Comparison of ENCODE assay signal across 18 cellular contexts in the genomic region with DNA sequence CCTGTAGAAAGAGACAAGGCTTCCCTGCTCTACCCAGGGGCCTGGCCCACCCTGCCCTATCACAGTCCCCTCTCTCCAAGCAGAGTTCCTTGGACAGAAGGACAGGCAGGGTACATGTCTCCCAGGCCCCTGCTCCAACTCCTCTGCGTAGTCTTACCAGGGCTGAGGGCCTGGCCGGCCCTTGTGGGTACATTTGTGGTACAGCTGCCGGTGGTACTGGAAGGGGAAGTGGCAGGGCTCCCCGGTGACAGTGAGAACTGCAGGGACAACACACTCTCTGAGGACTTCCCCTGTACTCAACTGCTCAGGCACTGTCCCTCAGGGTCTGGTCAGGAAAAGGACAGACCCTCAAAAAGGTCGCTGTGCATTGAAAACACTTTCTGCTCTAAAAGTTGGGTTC. TPM values are rescaled to one million over a fixed set of nuclear protein-coding genes. Genes with fewer than 3 reads are reported as not detected.
DNase-seq lines count a peak whose midpoint lies in the region; ATAC-seq, FAIRE-seq and TF ChIP-seq lines count a peak whose summit lies in the region.
"Had no signal": no experiment of that assay in that cellular context is flagged by ENCODE, and none has a peak within 500 bp of the region (broad histone marks: within the 10 kb centered on the region; RNA-seq: fewer than 3 reads in every experiment).

No MANE protein-coding gene starts in this region.

- no peaks in the 10 kb centered on the region for H3K36me3 Mint-ChIP-seq in astrocyte (ENCODE audit: low read depth, unreplicated experiment)
- no peaks in the 10 kb centered on the region for H3K36me3 Mint-ChIP-seq in natural killer cell treated with Interleukin-12 subunit alpha and Interleukin-12 subunit beta and Interleukin-15 and Interleukin-18, amount 100 ng/mL, for 72 hours
- no peaks in the 10 kb centered on the region for H3K36me3 Mint-ChIP-seq in activated T-helper 1 cell treated with anti-CD3 and anti-CD28 coated beads, Interleukin-12 subunit alpha, Interleukin-12 subunit beta, Interleukin-2, Interleukin-4 antibody, amounts not matched to agents 30 ng/mL and 10 ng/mL and 1 ng/mL, durations not matched to agents 14 hours and 24 hours and 36 hours (ENCODE audit: low read depth)
- H3K36me3 Mint-ChIP-seq: CD4-positive, CD25-positive, alpha-beta regulatory T cell had no signal

- ATAC-seq in natural killer cell treated with Interleukin-12 subunit alpha and Interleukin-12 subunit beta and Interleukin-15 and Interleukin-18, amount 100 ng/mL, for 72 hours, result peak in 1 of 2 donors; percentile 26
- no peak for ATAC-seq in GM18505 (IDR thresholded peaks at IDR 0.05; ENCODE audit: unreplicated experiment)
- ATAC-seq in GM19324 (IDR thresholded peaks at IDR 0.05; ENCODE audit: low FRiP score, unreplicated experiment), result no peak
- ATAC-seq: Panc1, T-helper 17 cell had no signal

- FAIRE-seq in astrocyte (lab: Jason Lieb, UNC), result no peak
- FAIRE-seq: endometrium, frontal cortex, H1 had no signal

- peaks cover 24% of the 10 kb centered on the region for H3K27me3 ChIP-seq in astrocyte (ENCODE audit: insufficient read depth, low read length)

- peaks cover 19% of the 10 kb centered on the region for H3K4me1 ChIP-seq in astrocyte (ENCODE audit: insufficient read depth, low read length)

- no peaks in the 10 kb centered on the region for H4K20me1 ChIP-seq in astrocyte (ENCODE audit: insufficient read depth, low read length)

- H3K27ac ChIP-seq in astrocyte (ENCODE audit: low read depth, low read length), result no peak overlapping the region
- H3K27ac ChIP-seq: cardiac muscle cell had no signal

- H3K36me3 ChIP-seq in astrocyte (ENCODE audit: insufficient read depth, low read length), result no peaks in the 10 kb centered on the region
- H3K36me3 ChIP-seq: cardiac muscle cell had no signal

- H3K4me1 Mint-ChIP-seq in astrocyte (ENCODE audit: low read depth, unreplicated experiment), result no peaks in the 10 kb centered on the region
- H3K4me1 Mint-ChIP-seq in natural killer cell treated with Interleukin-12 subunit alpha and Interleukin-12 subunit beta and Interleukin-15 and Interleukin-18, amount 100 ng/mL, for 72 hours (ENCODE audit: low read depth in 2 of 2), result peaks cover 48 to 49% of the 10 kb centered on the region in 2 donors
- peaks cover 22% of the 10 kb centered on the region for H3K4me1 Mint-ChIP-seq in activated T-helper 1 cell treated with anti-CD3 and anti-CD28 coated beads, Interleukin-12 subunit alpha, Interleukin-12 subunit beta, Interleukin-2, Interleukin-4 antibody, amounts not matched to agents 30 ng/mL and 10 ng/mL and 1 ng/mL, durations not matched to agents 14 hours and 24 hours and 36 hours (ENCODE audit: low read depth)

- no peak overlapping the region for H3K4me3 ChIP-seq in GM12865 (ENCODE audit: low read depth, low read length)
- H3K4me3 ChIP-seq in astrocyte (ENCODE audit: insufficient read depth, low read depth, low read length), result no peak overlapping the region
- H3K4me3 ChIP-seq: cardiac muscle cell had no signal

- no peak overlapping the region for H2AFZ ChIP-seq in astrocyte (ENCODE audit: low read depth, low read length)

- peak; percentile 39 for DNase-seq in GM12865 (ENCODE audit: low read depth)
- peak; percentile 87 for DNase-seq in MV-4-11 (lab: John Stamatoyannopoulos, UW)
- no peak for DNase-seq in astrocyte (ENCODE audit: low read depth)
- no peak for DNase-seq in natural killer cell treated with Interleukin-12 subunit alpha and Interleukin-12 subunit beta and Interleukin-15 and Interleukin-18, amount 100 ng/mL, for 72 hours (ENCODE audit: low spot score)
- DNase-seq in occipital lobe (lab: John Stamatoyannopoulos, UW), result no peak
- no peak for DNase-seq in activated T-helper 1 cell treated with anti-CD3 and anti-CD28 coated beads, Interleukin-12 subunit alpha, Interleukin-12 subunit beta, Interleukin-2, Interleukin-4 antibody, amounts not matched to agents 30 ng/mL and 10 ng/mL and 1 ng/mL, durations not matched to agents 14 hours and 24 hours and 36 hours (ENCODE audit: low spot score)
- DNase-seq: activated naive CD4-positive, alpha-beta T cell; CD4-positive, CD25-positive, alpha-beta regulatory T cell; stimulated activated CD4-positive, alpha-beta T cell treated with anti-CD3 and anti-CD28 coated beads, Interleukin-4, amount 100 ng/mL, for 24 hours; stimulated activated naive CD4-positive, alpha-beta T cell treated with Interleukin-2 at 50 U/mL for 16 hours; T-helper 17 cell had no signal

- TF ChIP-seq CTCF in GM12865 (IDR thresholded peaks at IDR 0.05; ENCODE audit: insufficient read depth, low read depth, low read length, missing control alignments) (no peak), astrocyte (IDR thresholded peaks at IDR 0.05; ENCODE audit: insufficient read depth, low read depth, low read length) (no peak)

- H3K27me3 Mint-ChIP-seq in astrocyte (ENCODE audit: low read depth, unreplicated experiment), result peaks cover 66% of the 10 kb centered on the region
- peaks cover 10 to 13% of the 10 kb centered on the region in 2 donors for H3K27me3 Mint-ChIP-seq in natural killer cell treated with Interleukin-12 subunit alpha and Interleukin-12 subunit beta and Interleukin-15 and Interleukin-18, amount 100 ng/mL, for 72 hours
- peaks cover 34% of the 10 kb centered on the region for H3K27me3 Mint-ChIP-seq in activated T-helper 1 cell treated with anti-CD3 and anti-CD28 coated beads, Interleukin-12 subunit alpha, Interleukin-12 subunit beta, Interleukin-2, Interleukin-4 antibody, amounts not matched to agents 30 ng/mL and 10 ng/mL and 1 ng/mL, durations not matched to agents 14 hours and 24 hours and 36 hours (ENCODE audit: insufficient read depth)
- H3K27me3 Mint-ChIP-seq: T-helper 17 cell had no signal

- H3K4me2 ChIP-seq in astrocyte (ENCODE audit: low read length), result no peak overlapping the region

- H3K27ac Mint-ChIP-seq in astrocyte (ENCODE audit: unreplicated experiment), result peak overlapping the region; percentile 26
- peak overlapping the region in 1 of 2 donors; percentile 47 for H3K27ac Mint-ChIP-seq in natural killer cell treated with Interleukin-12 subunit alpha and Interleukin-12 subunit beta and Interleukin-15 and Interleukin-18, amount 100 ng/mL, for 72 hours
- H3K27ac Mint-ChIP-seq in activated T-helper 1 cell treated with anti-CD3 and anti-CD28 coated beads, Interleukin-12 subunit alpha, Interleukin-12 subunit beta, Interleukin-2, Interleukin-4 antibody, amounts not matched to agents 30 ng/mL and 10 ng/mL and 1 ng/mL, durations not matched to agents 14 hours and 24 hours and 36 hours, result no peak overlapping the region
- H3K27ac Mint-ChIP-seq: T-helper 17 cell had no signal

- no peak overlapping the region for H3K4me3 Mint-ChIP-seq in astrocyte (ENCODE audit: unreplicated experiment)
- H3K4me3 Mint-ChIP-seq in natural killer cell treated with Interleukin-12 subunit alpha and Interleukin-12 subunit beta and Interleukin-15 and Interleukin-18, amount 100 ng/mL, for 72 hours, result peak overlapping the region; percentile 48
- no peak overlapping the region for H3K4me3 Mint-ChIP-seq in activated T-helper 1 cell treated with anti-CD3 and anti-CD28 coated beads, Interleukin-12 subunit alpha, Interleukin-12 subunit beta, Interleukin-2, Interleukin-4 antibody, amounts not matched to agents 30 ng/mL and 10 ng/mL and 1 ng/mL, durations not matched to agents 14 hours and 24 hours and 36 hours
- H3K4me3 Mint-ChIP-seq: CD4-positive, CD25-positive, alpha-beta regulatory T cell had no signal

- no peaks in the 10 kb centered on the region for H3K79me2 ChIP-seq in astrocyte (ENCODE audit: insufficient read depth, low read length)

- H3K9me3 ChIP-seq in astrocyte (ENCODE audit: insufficient read depth, low read depth, low read length), result no peaks in the 10 kb centered on the region

- H3K9me3 Mint-ChIP-seq in astrocyte (ENCODE audit: unreplicated experiment), result no peaks in the 10 kb centered on the region
- no peaks in the 10 kb centered on the region for H3K9me3 Mint-ChIP-seq in natural killer cell treated with Interleukin-12 subunit alpha and Interleukin-12 subunit beta and Interleukin-15 and Interleukin-18, amount 100 ng/mL, for 72 hours
- H3K9me3 Mint-ChIP-seq in activated T-helper 1 cell treated with anti-CD3 and anti-CD28 coated beads, Interleukin-12 subunit alpha, Interleukin-12 subunit beta, Interleukin-2, Interleukin-4 antibody, amounts not matched to agents 30 ng/mL and 10 ng/mL and 1 ng/mL, durations not matched to agents 14 hours and 24 hours and 36 hours, result no peaks in the 10 kb centered on the region
- H3K9me3 Mint-ChIP-seq: CD4-positive, CD25-positive, alpha-beta regulatory T cell had no signal

- no peak overlapping the region for H3K9ac ChIP-seq in astrocyte (ENCODE audit: low read length)

- TF ChIP-seq POLR2A in GM18505 (IDR thresholded peaks at IDR 0.05; ENCODE audit: borderline replicate concordance, extremely low read depth, insufficient read depth, insufficient read length), result no peak

- intact Hi-C loops in activated T-helper 1 cell treated with anti-CD3 and anti-CD28 coated beads, Interleukin-12 subunit alpha, Interleukin-12 subunit beta, Interleukin-2, Interleukin-4 antibody, amounts not matched to agents 30 ng/mL and 10 ng/mL and 1 ng/mL, durations not matched to agents 14 hours and 24 hours and 36 hours (cut with micrococcal nuclease), result no loop called here

RNA-seq across cellular contexts. Expression of a gene that starts 3.6 kb away (rescaled TPM):
- total RNA-seq in astrocyte, result 2.8 and 3.0 TPM in 2 replicates
- under 1 TPM in 1 of 2 donors, not detected in 1; 0.45 TPM for total RNA-seq in natural killer cell treated with Interleukin-12 subunit alpha and Interleukin-12 subunit beta and Interleukin-15 and Interleukin-18, amount 100 ng/mL, for 72 hours
- 3.9 TPM for total RNA-seq in occipital lobe
- total RNA-seq in activated T-helper 1 cell treated with anti-CD3 and anti-CD28 coated beads, Interleukin-12 subunit alpha, Interleukin-12 subunit beta, Interleukin-2, Interleukin-4 antibody, amounts not matched to agents 30 ng/mL and 10 ng/mL and 1 ng/mL, durations not matched to agents 14 hours and 24 hours and 36 hours, result 1.3 and 2.2 TPM in 2 replicates

RNA-seq across cellular contexts. Expression of a gene that starts 5.3 kb away (rescaled TPM):
- total RNA-seq in astrocyte (not detected in 2 replicates), occipital lobe (not detected)
- not detected for total RNA-seq in natural killer cell treated with Interleukin-12 subunit alpha and Interleukin-12 subunit beta and Interleukin-15 and Interleukin-18, amount 100 ng/mL, for 72 hours
- total RNA-seq in activated T-helper 1 cell treated with anti-CD3 and anti-CD28 coated beads, Interleukin-12 subunit alpha, Interleukin-12 subunit beta, Interleukin-2, Interleukin-4 antibody, amounts not matched to agents 30 ng/mL and 10 ng/mL and 1 ng/mL, durations not matched to agents 14 hours and 24 hours and 36 hours, result not detected in 2 replicates
- total RNA-seq: cardiac muscle cell; CD4-positive, CD25-positive, alpha-beta regulatory T cell; H1; T-helper 17 cell had no signal

RNA-seq across cellular contexts. Expression of a gene that starts 20.7 kb away (rescaled TPM):
- total RNA-seq in astrocyte, result 19.7 and 25.9 TPM in 2 replicates
- 100 to 1,000 TPM in 1 of 2 donors, 10 to 100 TPM in 1; 58.1 to 113 TPM for total RNA-seq in natural killer cell treated with Interleukin-12 subunit alpha and Interleukin-12 subunit beta and Interleukin-15 and Interleukin-18, amount 100 ng/mL, for 72 hours
- 14.0 TPM for total RNA-seq in occipital lobe
- total RNA-seq in activated T-helper 1 cell treated with anti-CD3 and anti-CD28 coated beads, Interleukin-12 subunit alpha, Interleukin-12 subunit beta, Interleukin-2, Interleukin-4 antibody, amounts not matched to agents 30 ng/mL and 10 ng/mL and 1 ng/mL, durations not matched to agents 14 hours and 24 hours and 36 hours, result 122 and 132 TPM in 2 replicates

RNA-seq across cellular contexts. Expression of a gene that starts 21.6 kb away (rescaled TPM):
- total RNA-seq in astrocyte (not detected in 2 replicates), occipital lobe (not detected)
- total RNA-seq in natural killer cell treated with Interleukin-12 subunit alpha and Interleukin-12 subunit beta and Interleukin-15 and Interleukin-18, amount 100 ng/mL, for 72 hours, result not detected
- 0.26 TPM in 1 of 2 replicates, not detected in the other for total RNA-seq in activated T-helper 1 cell treated with anti-CD3 and anti-CD28 coated beads, Interleukin-12 subunit alpha, Interleukin-12 subunit beta, Interleukin-2, Interleukin-4 antibody, amounts not matched to agents 30 ng/mL and 10 ng/mL and 1 ng/mL, durations not matched to agents 14 hours and 24 hours and 36 hours
- total RNA-seq: cardiac muscle cell, frontal cortex, H1 had no signal

RNA-seq across cellular contexts. Expression of a gene that starts 40.8 kb away (rescaled TPM):
- total RNA-seq in astrocyte, result 9.9 TPM in 2 replicates
- 1 to 10 TPM in 1 of 2 donors, under 1 TPM in 1; 0.83 to 2.6 TPM for total RNA-seq in natural killer cell treated with Interleukin-12 subunit alpha and Interleukin-12 subunit beta and Interleukin-15 and Interleukin-18, amount 100 ng/mL, for 72 hours
- 11.7 TPM for total RNA-seq in occipital lobe
- 10.3 and 11.2 TPM in 2 replicates for total RNA-seq in activated T-helper 1 cell treated with anti-CD3 and anti-CD28 coated beads, Interleukin-12 subunit alpha, Interleukin-12 subunit beta, Interleukin-2, Interleukin-4 antibody, amounts not matched to agents 30 ng/mL and 10 ng/mL and 1 ng/mL, durations not matched to agents 14 hours and 24 hours and 36 hours

Comparison
In these comparisons a context has a peak if more than half of its experiments do, and no peak if none do; other contexts are left out.
1. DNase-seq: peak in GM12865 (single experiment) and MV-4-11 (single experiment); none in astrocyte (single experiment), natural killer cell treated with Interleukin-12 subunit alpha and Interleukin-12 subunit beta and Interleukin-15 and Interleukin-18, amount 100 ng/mL, for 72 hours (single experiment), occipital lobe (single experiment) and activated T-helper 1 cell treated with anti-CD3 and anti-CD28 coated beads, Interleukin-12 subunit alpha, Interleukin-12 subunit beta, Interleukin-2, Interleukin-4 antibody, amounts not matched to agents 30 ng/mL and 10 ng/mL and 1 ng/mL, durations not matched to agents 14 hours and 24 hours and 36 hours (single experiment).